Comparison of ENCODE assay signal across 1 cellular context in the genomic region with DNA sequence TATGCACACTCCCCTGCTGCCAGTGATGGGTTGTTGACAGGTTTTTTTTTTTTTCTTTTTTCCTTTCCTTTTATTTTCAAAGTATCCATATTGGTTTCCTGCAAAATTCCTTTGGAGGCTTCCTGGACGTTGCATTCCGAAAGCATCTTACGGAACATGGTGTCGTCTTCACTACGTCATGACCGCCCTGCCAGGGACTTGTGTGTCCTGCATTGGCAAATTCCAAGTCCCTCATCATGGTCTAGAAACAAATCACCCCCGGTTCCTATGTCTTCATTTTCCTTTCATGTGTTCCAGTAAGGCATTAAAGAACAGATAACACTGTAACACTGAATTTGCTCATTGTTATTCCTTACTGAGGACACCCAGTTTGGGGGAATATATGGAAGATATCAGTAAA.
TF ChIP-seq lines count a peak whose summit lies in the region.

No MANE protein-coding gene starts in this region.

TF ChIP-seq in HepG2, 621 proteins besides CTCF, POLR2A, EP300 and RAD21 (continued from another document):
- TF ChIP-seq, protein P1, sequence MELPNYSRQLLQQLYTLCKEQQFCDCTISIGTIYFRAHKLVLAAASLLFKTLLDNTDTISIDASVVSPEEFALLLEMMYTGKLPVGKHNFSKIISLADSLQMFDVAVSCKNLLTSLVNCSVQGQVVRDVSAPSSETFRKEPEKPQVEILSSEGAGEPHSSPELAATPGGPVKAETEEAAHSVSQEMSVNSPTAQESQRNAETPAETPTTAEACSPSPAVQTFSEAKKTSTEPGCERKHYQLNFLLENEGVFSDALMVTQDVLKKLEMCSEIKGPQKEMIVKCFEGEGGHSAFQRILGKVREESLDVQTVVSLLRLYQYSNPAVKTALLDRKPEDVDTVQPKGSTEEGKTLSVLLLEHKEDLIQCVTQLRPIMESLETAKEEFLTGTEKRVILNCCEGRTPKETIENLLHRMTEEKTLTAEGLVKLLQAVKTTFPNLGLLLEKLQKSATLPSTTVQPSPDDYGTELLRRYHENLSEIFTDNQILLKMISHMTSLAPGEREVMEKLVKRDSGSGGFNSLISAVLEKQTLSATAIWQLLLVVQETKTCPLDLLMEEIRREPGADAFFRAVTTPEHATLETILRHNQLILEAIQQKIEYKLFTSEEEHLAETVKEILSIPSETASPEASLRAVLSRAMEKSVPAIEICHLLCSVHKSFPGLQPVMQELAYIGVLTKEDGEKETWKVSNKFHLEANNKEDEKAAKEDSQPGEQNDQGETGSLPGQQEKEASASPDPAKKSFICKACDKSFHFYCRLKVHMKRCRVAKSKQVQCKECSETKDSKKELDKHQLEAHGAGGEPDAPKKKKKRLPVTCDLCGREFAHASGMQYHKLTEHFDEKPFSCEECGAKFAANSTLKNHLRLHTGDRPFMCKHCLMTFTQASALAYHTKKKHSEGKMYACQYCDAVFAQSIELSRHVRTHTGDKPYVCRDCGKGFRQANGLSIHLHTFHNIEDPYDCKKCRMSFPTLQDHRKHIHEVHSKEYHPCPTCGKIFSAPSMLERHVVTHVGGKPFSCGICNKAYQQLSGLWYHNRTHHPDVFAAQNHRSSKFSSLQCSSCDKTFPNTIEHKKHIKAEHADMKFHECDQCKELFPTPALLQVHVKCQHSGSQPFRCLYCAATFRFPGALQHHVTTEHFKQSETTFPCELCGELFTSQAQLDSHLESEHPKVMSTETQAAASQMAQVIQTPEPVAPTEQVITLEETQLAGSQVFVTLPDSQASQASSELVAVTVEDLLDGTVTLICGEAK (IDR thresholded peaks at IDR 0.05) = no peak
- TF ChIP-seq, protein P1 (CRISPR knock-in tag; IDR thresholded peaks at IDR 0.05) = no peak
- TF ChIP-seq ZNF781 (CRISPR knock-in tag; IDR thresholded peaks at IDR 0.05; ENCODE audit: borderline replicate concordance, not compliant biosample characterization) (no peak), NFATC3 (CRISPR knock-in tag; IDR thresholded peaks at IDR 0.05) (no peak), MXD4 (CRISPR knock-in tag; IDR thresholded peaks at IDR 0.05) (no peak)
